19 cellular contexts compared by ENCODE assay signal in genomic region chr11:109818303-109818702, GRCh38.
A peak's percentile ranks its signal among the peaks of the same experiment; 100 is the strongest.
DNase-seq lines count a peak whose midpoint lies in the region; ATAC-seq lines count a peak whose summit lies in the region.
"Had no signal": no experiment of that assay in that cellular context is flagged by ENCODE, and none has a peak within 500 bp of the region (broad histone marks: within the 10 kb centered on the region; RNA-seq: fewer than 3 reads in every experiment).

No MANE protein-coding gene starts in this region.

- H3K4me1 Mint-ChIP-seq in activated CD8-positive, alpha-beta memory T cell treated with anti-CD3 and anti-CD28 coated beads, Interleukin-2, amount 10 ng/mL, durations not matched to agents 7 days and 5 days = peaks cover 2% of the 10 kb centered on the region
- peaks cover 0 to 7% of the 10 kb centered on the region in 2 donors for H3K4me1 Mint-ChIP-seq in immature natural killer cell

- no peak for DNase-seq in activated CD8-positive, alpha-beta memory T cell treated with anti-CD3 and anti-CD28 coated beads, Interleukin-2, amount 10 ng/mL, durations not matched to agents 7 days and 5 days
- no peak for DNase-seq in activated CD8-positive, alpha-beta memory T cell treated with anti-CD3 and anti-CD28 coated beads for 24 hours
- DNase-seq in NCI-H2029 (lab: John Stamatoyannopoulos, UW) (peak; percentile 8), immature natural killer cell (no peak), kidney glomerular epithelial cell (lab: John Stamatoyannopoulos, UW) (no peak), HUDEP-2 (lab: John Stamatoyannopoulos, UW; ENCODE audit: unreplicated experiment in 76 of 76) (no peak), posterior cingulate gyrus (no peak)
- DNase-seq: ACHN; activated CD4-positive, alpha-beta T cell treated with anti-CD3 and anti-CD28 coated beads, Interleukin-2, amount 50 U/mL, for 1 hour; activated naive CD4-positive, alpha-beta T cell; activated T-cell treated with anti-CD3 and anti-CD28 coated beads for 4 hours; DMS79; endodermal cell; heart left ventricle; KG1; left ventricle myocardium superior; NCI-H187; stimulated activated CD4-positive, alpha-beta T cell treated with anti-CD3 and anti-CD28 coated beads, Interleukin-4, amount 100 ng/mL, for 4 hours had no signal

- H3K27me3 Mint-ChIP-seq in activated CD8-positive, alpha-beta memory T cell treated with anti-CD3 and anti-CD28 coated beads, Interleukin-2, amount 10 ng/mL, durations not matched to agents 7 days and 5 days = peaks cover 2% of the 10 kb centered on the region
- peaks cover 0 to 4% (median 4%) of the 10 kb centered on the region in 3 donors for H3K27me3 Mint-ChIP-seq in immature natural killer cell (ENCODE audit: low read depth in 3 of 3)

- H3K27ac Mint-ChIP-seq in activated CD8-positive, alpha-beta memory T cell treated with anti-CD3 and anti-CD28 coated beads, Interleukin-2, amount 10 ng/mL, durations not matched to agents 7 days and 5 days = no peak overlapping the region
- H3K27ac Mint-ChIP-seq in immature natural killer cell = no peak overlapping the region
- H3K27ac Mint-ChIP-seq: endodermal cell had no signal

- intact Hi-C loops in posterior cingulate gyrus (cut with DNase I) = no loop called here

- peak; percentile 30 for ATAC-seq in activated CD8-positive, alpha-beta memory T cell treated with anti-CD3 and anti-CD28 coated beads, Interleukin-2, amount 10 ng/mL, durations not matched to agents 7 days and 5 days
- ATAC-seq in GM18498 (IDR thresholded peaks at IDR 0.05; ENCODE audit: unreplicated experiment) = peak; percentile 69
- ATAC-seq: heart left ventricle, left ventricle myocardium superior had no signal

- H3K36me3 Mint-ChIP-seq in activated CD8-positive, alpha-beta memory T cell treated with anti-CD3 and anti-CD28 coated beads, Interleukin-2, amount 10 ng/mL, durations not matched to agents 7 days and 5 days = no peaks in the 10 kb centered on the region
- H3K36me3 Mint-ChIP-seq in immature natural killer cell = no peaks in the 10 kb centered on the region

- CTCF ChIA-PET in activated CD8-positive, alpha-beta memory T cell treated with anti-CD3 and anti-CD28 coated beads, Interleukin-2, amount 10 ng/mL, durations not matched to agents 7 days and 5 days (lab: Charles Lee) = no interaction called here

- H3K9me3 Mint-ChIP-seq in activated CD8-positive, alpha-beta memory T cell treated with anti-CD3 and anti-CD28 coated beads, Interleukin-2, amount 10 ng/mL, durations not matched to agents 7 days and 5 days (ENCODE audit: low read depth) = no peaks in the 10 kb centered on the region
- peaks cover 0 to 3% (median 1%) of the 10 kb centered on the region in 6 donors for H3K9me3 Mint-ChIP-seq in immature natural killer cell
- H3K9me3 Mint-ChIP-seq: endodermal cell had no signal

- H3K4me3 Mint-ChIP-seq in activated CD8-positive, alpha-beta memory T cell treated with anti-CD3 and anti-CD28 coated beads, Interleukin-2, amount 10 ng/mL, durations not matched to agents 7 days and 5 days = no peak overlapping the region
- peak overlapping the region in 3 of 5 donors; percentile 5 to 48 (median 15) for H3K4me3 Mint-ChIP-seq in immature natural killer cell
- H3K4me3 Mint-ChIP-seq: endodermal cell had no signal
